Comparison of ENCODE assay signal across 8 cellular contexts in genomic region chr14:23551266-23552028, GRCh38. TPM values are rescaled to one million over a fixed set of nuclear protein-coding genes. Genes with fewer than 3 reads are reported as not detected.
A peak's percentile ranks its signal among the peaks of the same experiment; 100 is the strongest.
DNase-seq lines count a peak whose midpoint lies in the region; ATAC-seq, FAIRE-seq and TF ChIP-seq lines count a peak whose summit lies in the region.

Gene ZFHX2, minus strand, starts transcription at chr14:23551765. Its CDS starts 16,440 bp downstream, at chr14:23535325.

- H3K4me3 ChIP-seq in LNCaP clone FGC (ENCODE audit: low read depth, low read length), result peak within 1 kb of the TSS; percentile 69
- peak within 1 kb of the TSS; percentile 80 for H3K4me3 ChIP-seq in neural progenitor cell

- peak within 1 kb of the TSS; percentile 18 for H3K9ac ChIP-seq in neural progenitor cell

- peak within 1 kb of the TSS; percentile 47 for H3K27ac Mint-ChIP-seq in neural progenitor cell
- peak within 1 kb of the TSS; percentile 93 for H3K27ac Mint-ChIP-seq in stimulated activated naive CD8-positive, alpha-beta T cell treated with anti-CD3 and anti-CD28 coated beads, Interleukin-15, amount 100 ng/mL, for 72 hours

- ATAC-seq in GM21723 (IDR thresholded peaks at IDR 0.05; ENCODE audit: unreplicated experiment), result peak; percentile 53
- peak; percentile 62 for ATAC-seq in foreskin keratinocyte
- ATAC-seq in stimulated activated naive CD8-positive, alpha-beta T cell treated with anti-CD3 and anti-CD28 coated beads, Interleukin-15, amount 100 ng/mL, for 72 hours, result peak; percentile 79

- H3K27me3 Mint-ChIP-seq in neural progenitor cell (ENCODE audit: insufficient read depth, low read depth), result peaks cover 2% of the 10 kb centered on the region
- H3K27me3 Mint-ChIP-seq in stimulated activated naive CD8-positive, alpha-beta T cell treated with anti-CD3 and anti-CD28 coated beads, Interleukin-15, amount 100 ng/mL, for 72 hours, result no peaks in the 10 kb centered on the region

- H3K79me2 ChIP-seq in neural progenitor cell (ENCODE audit: low read depth), result peaks cover 27% of the 10 kb centered on the region

- H3K27me3 ChIP-seq in foreskin keratinocyte (peaks cover 41% of the 10 kb centered on the region), neural progenitor cell (no peaks in the 10 kb centered on the region)

- peak within 1 kb of the TSS; percentile 90 for H2AFZ ChIP-seq in neural progenitor cell (replicated peaks)

- H3K4me1 ChIP-seq in foreskin keratinocyte, result no peaks in the 10 kb centered on the region
- peaks cover 35% of the 10 kb centered on the region for H3K4me1 ChIP-seq in neural progenitor cell

- peak within 1 kb of the TSS; percentile 81 for H3K4me2 ChIP-seq in neural progenitor cell

- H3F3A ChIP-seq in neural progenitor cell (ENCODE audit: low read depth), result peaks cover 39% of the 10 kb centered on the region

- peaks cover 12% of the 10 kb centered on the region for H3K4me1 Mint-ChIP-seq in neural progenitor cell
- H3K4me1 Mint-ChIP-seq in stimulated activated naive CD8-positive, alpha-beta T cell treated with anti-CD3 and anti-CD28 coated beads, Interleukin-15, amount 100 ng/mL, for 72 hours, result peaks cover 18% of the 10 kb centered on the region

- no peak within 1 kb of the TSS for H3K4me3 Mint-ChIP-seq in neural progenitor cell
- peak within 1 kb of the TSS in 1 of 2 donors; percentile 21 for H3K4me3 Mint-ChIP-seq in stimulated activated naive CD8-positive, alpha-beta T cell treated with anti-CD3 and anti-CD28 coated beads, Interleukin-15, amount 100 ng/mL, for 72 hours

- DNase-seq in D721Med (ENCODE audit: insufficient read length, low spot score) (peak; percentile 92), LNCaP clone FGC (ENCODE audit: low read depth) (peak; percentile 35), RKO (ENCODE audit: low spot score) (peak; percentile 82), foreskin keratinocyte (peak; percentile 32 to 47), neural progenitor cell (ENCODE audit: low spot score) (peak; percentile 96)
- peak; percentile 46 to 62 for DNase-seq in activated T-helper 1 cell treated with anti-CD3 and anti-CD28 coated beads, Interleukin-2, amount 50 U/mL, for 16 hours (ENCODE audit: low read depth in 1 of 2, low spot score in 1 of 2)
- DNase-seq in stimulated activated naive CD8-positive, alpha-beta T cell treated with anti-CD3 and anti-CD28 coated beads, Interleukin-15, amount 100 ng/mL, for 72 hours, result peak; percentile 72 to 84

- no peaks in the 10 kb centered on the region for H3K9me3 ChIP-seq in neural progenitor cell (ENCODE audit: low read depth)

- H4K20me1 ChIP-seq in neural progenitor cell (ENCODE audit: low read depth), result peaks cover 15% of the 10 kb centered on the region

- no peak within 1 kb of the TSS for H3K27ac ChIP-seq in foreskin keratinocyte
- peak within 1 kb of the TSS; percentile 23 for H3K27ac ChIP-seq in neural progenitor cell

- no peaks in the 10 kb centered on the region for H3K36me3 Mint-ChIP-seq in neural progenitor cell

- no peak for FAIRE-seq in D721Med (lab: Jason Lieb, UNC)

- no peaks in the 10 kb centered on the region for H3K36me3 ChIP-seq in neural progenitor cell

- TF ChIP-seq CTCF in D721Med (IDR thresholded peaks at IDR 0.05; ENCODE audit: insufficient read depth, missing control alignments) (no peak), LNCaP clone FGC (IDR thresholded peaks at IDR 0.05; ENCODE audit: control insufficient read depth, extremely low read depth, insufficient read depth) (no peak), foreskin keratinocyte (conservative IDR thresholded peaks at IDR 0.05) (no peak), neural progenitor cell (IDR thresholded peaks at IDR 0.05) (no peak)

- no peaks in the 10 kb centered on the region for H3K9me3 Mint-ChIP-seq in neural progenitor cell
- H3K9me3 Mint-ChIP-seq in stimulated activated naive CD8-positive, alpha-beta T cell treated with anti-CD3 and anti-CD28 coated beads, Interleukin-15, amount 100 ng/mL, for 72 hours, result no peaks in the 10 kb centered on the region

RNA-seq across cellular contexts. Expression of gene ZFHX2, which starts in this region (rescaled TPM):
- 0.32 and 0.44 TPM in 2 replicates for total RNA-seq in foreskin keratinocyte
- 0.33 and 0.76 TPM in 2 replicates for polyA plus RNA-seq in foreskin keratinocyte
- 0.90 and 2.2 TPM in 2 replicates for total RNA-seq in neural progenitor cell (ENCODE audit: low replicate concordance)

Comparison
In these comparisons a context has a peak if more than half of its experiments do, and no peak if none do; other contexts are left out.
1. Peak in DNase-seq and ATAC-seq in foreskin keratinocyte; RNA of the gene not detected or under 1 TPM.
2. DNase-seq: peak in every context shown above with its lines; median percentile 96 in neural progenitor cell; 92 in D721Med; 82 in RKO; 78 in stimulated activated naive CD8-positive, alpha-beta T cell treated with anti-CD3 and anti-CD28 coated beads, Interleukin-15, amount 100 ng/mL, for 72 hours; 54 in activated T-helper 1 cell treated with anti-CD3 and anti-CD28 coated beads, Interleukin-2, amount 50 U/mL, for 16 hours; 40 in foreskin keratinocyte; 35 in LNCaP clone FGC.